ENCODE assay signal across 18 cellular contexts in the genomic region with DNA sequence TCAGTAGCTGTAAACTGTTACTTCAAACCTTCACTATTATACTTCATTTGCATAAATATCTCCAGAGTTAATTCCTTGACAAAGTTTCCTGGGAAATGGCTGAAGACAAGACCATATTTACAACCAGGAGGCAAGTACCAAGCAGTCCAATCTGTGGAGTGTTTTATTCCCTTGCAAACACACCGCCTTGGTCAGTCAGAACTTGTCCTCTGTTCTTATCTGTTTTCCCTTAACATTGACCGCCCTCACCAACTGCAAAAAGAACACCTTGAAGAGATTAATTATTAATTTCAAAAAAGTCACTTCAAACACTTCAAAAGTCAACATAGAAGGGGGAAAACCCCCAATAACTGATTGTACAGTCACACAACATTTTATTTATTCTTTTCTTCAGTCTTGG.
"Had no signal": no experiment of that assay in that cellular context is flagged by ENCODE, and none has a peak within 500 bp of the region (broad histone marks: within the 10 kb centered on the region; RNA-seq: fewer than 3 reads in every experiment).

No MANE protein-coding gene starts in this region.

- H3K4me2 ChIP-seq: neural progenitor cell had no signal

- FAIRE-seq: frontal cortex had no signal

- H2AFZ ChIP-seq: neural progenitor cell had no signal

- DNase-seq: caudate nucleus; cerebellar nuclear complex; dorsolateral prefrontal cortex; effector CD4-positive, alpha-beta T cell; left cardiac atrium; left ventricle myocardium superior; lower lobe of right lung; naive B cell; stimulated activated naive B cell treated with anti-CD40 and anti-IgM and Interleukin-4, amounts not matched to agents 10 μg/mL and 1 μg/mL and 100 μg/mL, for 72 hours; upper lobe of left lung; uterus had no signal

- ATAC-seq: left cardiac atrium; left ventricle myocardium superior; natural killer cell treated with Interleukin-12 subunit alpha and Interleukin-12 subunit beta and Interleukin-15 and Interleukin-18, amount 100 ng/mL, for 72 hours; sciatic nerve; stimulated activated naive B cell treated with anti-CD40 and anti-IgM and Interleukin-4, amounts not matched to agents 10 μg/mL and 1 μg/mL and 100 μg/mL, for 72 hours had no signal

- H3K4me3 ChIP-seq: dorsolateral prefrontal cortex, lower lobe of right lung, neural progenitor cell, prostate gland, right atrium auricular region, suprapubic skin, upper lobe of left lung, uterus had no signal

- H3K27me3 ChIP-seq: dorsolateral prefrontal cortex, neural progenitor cell, right atrium auricular region, suprapubic skin, upper lobe of left lung, uterus had no signal

- H3K36me3 ChIP-seq: lower lobe of right lung, neural progenitor cell, prostate gland, right atrium auricular region, suprapubic skin, upper lobe of left lung, uterus had no signal

- H3K9me3 ChIP-seq: lower lobe of right lung, prostate gland, right atrium auricular region, suprapubic skin, upper lobe of left lung, uterus had no signal

- H3K4me1 ChIP-seq: prostate gland, right atrium auricular region, suprapubic skin, upper lobe of left lung, uterus had no signal

- H3K27ac ChIP-seq: dorsolateral prefrontal cortex, lower lobe of right lung, neural progenitor cell, prostate gland, right atrium auricular region, suprapubic skin, upper lobe of left lung, uterus had no signal
